Comparison of ENCODE assay signal across 1 cellular context in genomic region chr5:1138445-1139207, GRCh38.
A peak's percentile ranks its signal among the peaks of the same experiment; 100 is the strongest.
TF ChIP-seq lines count a peak whose summit lies in the region.

No MANE protein-coding gene starts in this region.

TF ChIP-seq in HepG2, 621 proteins besides CTCF, POLR2A, EP300 and RAD21 (continued from another document and continues in another):
- TF ChIP-seq, protein P1, sequence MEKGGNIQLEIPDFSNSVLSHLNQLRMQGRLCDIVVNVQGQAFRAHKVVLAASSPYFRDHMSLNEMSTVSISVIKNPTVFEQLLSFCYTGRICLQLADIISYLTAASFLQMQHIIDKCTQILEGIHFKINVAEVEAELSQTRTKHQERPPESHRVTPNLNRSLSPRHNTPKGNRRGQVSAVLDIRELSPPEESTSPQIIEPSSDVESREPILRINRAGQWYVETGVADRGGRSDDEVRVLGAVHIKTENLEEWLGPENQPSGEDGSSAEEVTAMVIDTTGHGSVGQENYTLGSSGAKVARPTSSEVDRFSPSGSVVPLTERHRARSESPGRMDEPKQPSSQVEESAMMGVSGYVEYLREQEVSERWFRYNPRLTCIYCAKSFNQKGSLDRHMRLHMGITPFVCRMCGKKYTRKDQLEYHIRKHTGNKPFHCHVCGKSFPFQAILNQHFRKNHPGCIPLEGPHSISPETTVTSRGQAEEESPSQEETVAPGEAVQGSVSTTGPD (CRISPR knock-in tag; IDR thresholded peaks at IDR 0.05): no peak
- no peak for TF ChIP-seq ZNF10 (CRISPR knock-in tag; IDR thresholded peaks at IDR 0.05; ENCODE audit: borderline replicate concordance, low read depth)
- 0 out of 2 replicates have a peak, but pooled peaks have one; percentile 33 for TF ChIP-seq MTERF4 (CRISPR knock-in tag; IDR thresholded peaks at IDR 0.05)
- TF ChIP-seq, protein P2, sequence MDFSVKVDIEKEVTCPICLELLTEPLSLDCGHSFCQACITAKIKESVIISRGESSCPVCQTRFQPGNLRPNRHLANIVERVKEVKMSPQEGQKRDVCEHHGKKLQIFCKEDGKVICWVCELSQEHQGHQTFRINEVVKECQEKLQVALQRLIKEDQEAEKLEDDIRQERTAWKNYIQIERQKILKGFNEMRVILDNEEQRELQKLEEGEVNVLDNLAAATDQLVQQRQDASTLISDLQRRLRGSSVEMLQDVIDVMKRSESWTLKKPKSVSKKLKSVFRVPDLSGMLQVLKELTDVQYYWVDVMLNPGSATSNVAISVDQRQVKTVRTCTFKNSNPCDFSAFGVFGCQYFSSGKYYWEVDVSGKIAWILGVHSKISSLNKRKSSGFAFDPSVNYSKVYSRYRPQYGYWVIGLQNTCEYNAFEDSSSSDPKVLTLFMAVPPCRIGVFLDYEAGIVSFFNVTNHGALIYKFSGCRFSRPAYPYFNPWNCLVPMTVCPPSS (IDR thresholded peaks at IDR 0.05): no peak
- TF ChIP-seq DNMT1 (CRISPR knock-in tag; IDR thresholded peaks at IDR 0.05): no peak
- TF ChIP-seq MLX (CRISPR knock-in tag; IDR thresholded peaks at IDR 0.05): 0 out of 2 replicates have a peak, but pooled peaks have one; percentile 27
- no peak for TF ChIP-seq ZNF552 (CRISPR knock-in tag; IDR thresholded peaks at IDR 0.05; ENCODE audit: borderline replicate concordance)
- TF ChIP-seq IRF1 (CRISPR knock-in tag; IDR thresholded peaks at IDR 0.05; ENCODE audit: low read depth): 0 out of 2 replicates have a peak, but pooled peaks have one; percentile 40
- TF ChIP-seq ZNF264 (CRISPR knock-in tag; IDR thresholded peaks at IDR 0.05): no peak
- TF ChIP-seq RARG (CRISPR knock-in tag; IDR thresholded peaks at IDR 0.05; ENCODE audit: low read depth): no peak
- 0 out of 2 replicates have a peak, but pooled peaks have one; percentile 31 for TF ChIP-seq ZNF136 (CRISPR knock-in tag; IDR thresholded peaks at IDR 0.05; ENCODE audit: low read depth)
- TF ChIP-seq PCBP2 (optimal IDR thresholded peaks at IDR 0.05; ENCODE audit: low read depth, low read length, poor library complexity, severe bottlenecking): no peak
- peak; percentile 49; the same call in 1 of the 2 replicates for TF ChIP-seq SP2 (CRISPR knock-in tag; IDR thresholded peaks at IDR 0.05)
- TF ChIP-seq MAZ (IDR thresholded peaks at IDR 0.05; ENCODE audit: borderline replicate concordance, low read depth, low read length): no peak; the same call in 1 of the 2 replicates
- TF ChIP-seq MAZ (CRISPR knock-in tag; IDR thresholded peaks at IDR 0.05; ENCODE audit: low read depth): 0 out of 2 replicates have a peak, but pooled peaks have one; percentile 30
- no peak for TF ChIP-seq ZNF343 (CRISPR knock-in tag; IDR thresholded peaks at IDR 0.05)
- peak; percentile 89 for TF ChIP-seq ZNF770 (CRISPR knock-in tag; IDR thresholded peaks at IDR 0.05)
- TF ChIP-seq ZNF24 (IDR thresholded peaks at IDR 0.05): no peak
- no peak for TF ChIP-seq HOXD1 (CRISPR knock-in tag; IDR thresholded peaks at IDR 0.05)
- TF ChIP-seq, protein P3, sequence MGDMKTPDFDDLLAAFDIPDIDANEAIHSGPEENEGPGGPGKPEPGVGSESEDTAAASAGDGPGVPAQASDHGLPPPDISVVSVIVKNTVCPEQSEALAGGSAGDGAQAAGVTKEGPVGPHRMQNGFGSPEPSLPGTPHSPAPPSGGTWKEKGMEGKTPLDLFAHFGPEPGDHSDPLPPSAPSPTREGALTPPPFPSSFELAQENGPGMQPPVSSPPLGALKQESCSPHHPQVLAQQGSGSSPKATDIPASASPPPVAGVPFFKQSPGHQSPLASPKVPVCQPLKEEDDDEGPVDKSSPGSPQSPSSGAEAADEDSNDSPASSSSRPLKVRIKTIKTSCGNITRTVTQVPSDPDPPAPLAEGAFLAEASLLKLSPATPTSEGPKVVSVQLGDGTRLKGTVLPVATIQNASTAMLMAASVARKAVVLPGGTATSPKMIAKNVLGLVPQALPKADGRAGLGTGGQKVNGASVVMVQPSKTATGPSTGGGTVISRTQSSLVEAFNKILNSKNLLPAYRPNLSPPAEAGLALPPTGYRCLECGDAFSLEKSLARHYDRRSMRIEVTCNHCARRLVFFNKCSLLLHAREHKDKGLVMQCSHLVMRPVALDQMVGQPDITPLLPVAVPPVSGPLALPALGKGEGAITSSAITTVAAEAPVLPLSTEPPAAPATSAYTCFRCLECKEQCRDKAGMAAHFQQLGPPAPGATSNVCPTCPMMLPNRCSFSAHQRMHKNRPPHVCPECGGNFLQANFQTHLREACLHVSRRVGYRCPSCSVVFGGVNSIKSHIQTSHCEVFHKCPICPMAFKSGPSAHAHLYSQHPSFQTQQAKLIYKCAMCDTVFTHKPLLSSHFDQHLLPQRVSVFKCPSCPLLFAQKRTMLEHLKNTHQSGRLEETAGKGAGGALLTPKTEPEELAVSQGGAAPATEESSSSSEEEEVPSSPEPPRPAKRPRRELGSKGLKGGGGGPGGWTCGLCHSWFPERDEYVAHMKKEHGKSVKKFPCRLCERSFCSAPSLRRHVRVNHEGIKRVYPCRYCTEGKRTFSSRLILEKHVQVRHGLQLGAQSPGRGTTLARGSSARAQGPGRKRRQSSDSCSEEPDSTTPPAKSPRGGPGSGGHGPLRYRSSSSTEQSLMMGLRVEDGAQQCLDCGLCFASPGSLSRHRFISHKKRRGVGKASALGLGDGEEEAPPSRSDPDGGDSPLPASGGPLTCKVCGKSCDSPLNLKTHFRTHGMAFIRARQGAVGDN (CRISPR knock-in tag; IDR thresholded peaks at IDR 0.05): peak; percentile 62
- TF ChIP-seq YEATS2 (CRISPR knock-in tag; IDR thresholded peaks at IDR 0.05; ENCODE audit: borderline replicate concordance): no peak
- TF ChIP-seq HNRNPUL1 (IDR thresholded peaks at IDR 0.05; ENCODE audit: low read depth, low read length): no peak
- TF ChIP-seq NFE2L2 (IDR thresholded peaks at IDR 0.05; ENCODE audit: low read length): no peak
- no peak for TF ChIP-seq NKX3-1 (CRISPR knock-in tag; IDR thresholded peaks at IDR 0.05)
- no peak for TF ChIP-seq ZBTB40 (IDR thresholded peaks at IDR 0.05)
- peak; percentile 19; the same call in 1 of the 2 replicates for TF ChIP-seq ZBTB40 (CRISPR knock-in tag; IDR thresholded peaks at IDR 0.05)
- TF ChIP-seq SSRP1 (CRISPR knock-in tag; IDR thresholded peaks at IDR 0.05): no peak
- no peak for TF ChIP-seq BHLHE40 (IDR thresholded peaks at IDR 0.05; ENCODE audit: low read length)
- TF ChIP-seq, protein P4, sequence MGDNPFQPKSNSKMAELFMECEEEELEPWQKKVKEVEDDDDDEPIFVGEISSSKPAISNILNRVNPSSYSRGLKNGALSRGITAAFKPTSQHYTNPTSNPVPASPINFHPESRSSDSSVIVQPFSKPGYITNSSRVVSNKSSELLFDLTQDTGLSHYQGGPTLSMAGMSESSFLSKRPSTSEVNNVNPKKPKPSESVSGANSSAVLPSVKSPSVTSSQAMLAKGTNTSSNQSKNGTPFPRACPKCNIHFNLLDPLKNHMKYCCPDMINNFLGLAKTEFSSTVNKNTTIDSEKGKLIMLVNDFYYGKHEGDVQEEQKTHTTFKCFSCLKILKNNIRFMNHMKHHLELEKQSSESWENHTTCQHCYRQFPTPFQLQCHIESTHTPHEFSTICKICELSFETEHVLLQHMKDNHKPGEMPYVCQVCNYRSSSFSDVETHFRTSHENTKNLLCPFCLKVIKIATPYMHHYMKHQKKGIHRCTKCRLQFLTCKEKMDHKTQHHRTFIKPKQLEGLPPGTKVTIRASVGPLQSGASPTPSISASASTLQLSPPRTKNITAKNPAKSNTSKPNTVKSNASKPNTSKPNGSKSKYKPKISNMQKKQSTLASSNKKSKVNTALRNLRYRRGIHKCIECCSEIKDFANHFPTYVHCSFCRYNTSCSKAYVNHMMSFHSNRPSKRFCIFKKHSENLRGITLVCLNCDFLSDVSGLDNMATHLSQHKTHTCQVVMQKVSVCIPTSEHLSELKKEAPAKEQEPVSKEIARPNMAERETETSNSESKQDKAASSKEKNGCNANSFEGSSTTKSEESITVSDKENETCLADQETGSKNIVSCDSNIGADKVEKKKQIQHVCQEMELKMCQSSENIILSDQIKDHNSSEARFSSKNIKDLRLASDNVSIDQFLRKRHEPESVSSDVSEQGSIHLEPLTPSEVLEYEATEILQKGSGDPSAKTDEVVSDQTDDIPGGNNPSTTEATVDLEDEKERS (CRISPR knock-in tag; IDR thresholded peaks at IDR 0.05): 0 out of 2 replicates have a peak, but pooled peaks have one; percentile 47
- TF ChIP-seq ZNF605 (CRISPR knock-in tag; IDR thresholded peaks at IDR 0.05): peak; percentile 89
- TF ChIP-seq HNF4G (IDR thresholded peaks at IDR 0.05; ENCODE audit: borderline replicate concordance, low read depth, low read length): no peak
- no peak for TF ChIP-seq HNF4G (CRISPR knock-in tag; IDR thresholded peaks at IDR 0.05; ENCODE audit: borderline replicate concordance, low read depth)
- peak; percentile 80 for TF ChIP-seq ASH2L (IDR thresholded peaks at IDR 0.05; ENCODE audit: insufficient read length, low read depth, low read length)
